Comparison of ENCODE assay signal across 8 cellular contexts in genomic region chr6:34791842-34792604, GRCh38. TPM values are rescaled to one million over a fixed set of nuclear protein-coding genes. Genes with fewer than 3 reads are reported as not detected.
DNase-seq lines count a peak whose midpoint lies in the region; ATAC-seq, FAIRE-seq and TF ChIP-seq lines count a peak whose summit lies in the region.

A gene with protein sequence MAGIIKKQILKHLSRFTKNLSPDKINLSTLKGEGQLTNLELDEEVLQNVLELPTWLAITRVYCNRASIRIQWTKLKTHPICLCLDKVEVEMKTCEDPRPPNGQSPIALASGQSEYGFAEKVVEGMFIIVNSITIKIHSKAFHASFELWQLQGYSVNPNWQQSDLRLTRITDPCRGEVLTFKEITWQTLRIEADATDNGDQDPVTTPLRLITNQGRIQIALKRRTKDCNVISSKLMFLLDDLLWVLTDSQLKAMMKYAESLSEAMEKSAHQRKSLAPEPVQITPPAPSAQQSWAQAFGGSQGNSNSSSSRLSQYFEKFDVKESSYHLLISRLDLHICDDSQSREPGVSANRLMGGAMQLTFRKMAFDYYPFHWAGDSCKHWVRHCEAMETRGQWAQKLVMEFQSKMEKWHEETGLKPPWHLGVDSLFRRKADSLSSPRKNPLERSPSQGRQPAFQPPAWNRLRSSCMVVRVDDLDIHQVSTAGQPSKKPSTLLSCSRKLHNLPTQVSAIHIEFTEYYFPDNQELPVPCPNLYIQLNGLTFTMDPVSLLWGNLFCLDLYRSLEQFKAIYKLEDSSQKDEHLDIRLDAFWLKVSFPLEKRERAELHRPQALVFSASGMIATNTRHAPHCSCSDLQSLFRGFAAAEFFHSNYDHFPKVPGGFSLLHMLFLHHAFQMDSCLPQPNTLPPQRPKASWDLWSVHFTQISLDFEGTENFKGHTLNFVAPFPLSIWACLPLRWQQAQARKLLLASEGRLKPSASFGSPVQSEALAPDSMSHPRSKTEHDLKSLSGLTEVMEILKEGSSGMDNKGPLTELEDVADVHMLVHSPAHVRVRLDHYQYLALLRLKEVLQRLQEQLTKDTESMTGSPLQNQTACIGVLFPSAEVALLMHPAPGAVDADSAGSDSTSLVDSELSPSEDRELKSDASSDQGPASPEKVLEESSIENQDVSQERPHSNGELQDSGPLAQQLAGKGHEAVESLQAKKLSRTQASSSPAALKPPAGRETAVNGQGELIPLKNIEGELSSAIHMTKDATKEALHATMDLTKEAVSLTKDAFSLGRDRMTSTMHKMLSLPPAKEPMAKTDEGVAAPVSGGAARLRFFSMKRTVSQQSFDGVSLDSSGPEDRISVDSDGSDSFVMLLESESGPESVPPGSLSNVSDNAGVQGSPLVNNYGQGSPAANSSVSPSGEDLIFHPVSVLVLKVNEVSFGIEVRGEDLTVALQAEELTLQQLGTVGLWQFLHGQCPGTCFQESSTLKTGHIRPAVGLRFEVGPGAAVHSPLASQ (N-terminal part only) (plus strand): TSS chr6:34792083. CDS start chr6:34792251, 168 bp downstream.

- H3K4me1 Mint-ChIP-seq in WTC11 = peaks cover 21% of the 10 kb centered on the region

- no peaks in the 10 kb centered on the region for H3K36me3 ChIP-seq in keratinocyte (ENCODE audit: control insufficient read depth in 2 of 2, extremely low read depth in 1 of 2, insufficient read depth in 2 of 2, low read length in 2 of 2)

- H3K36me3 Mint-ChIP-seq in WTC11 = no peaks in the 10 kb centered on the region

- dilution Hi-C loops in keratinocyte (cut with MboI; ENCODE audit: extremely low pct_ligation_motif_present, low sequenced_read_pairs) = no loop called here

- H4K20me1 ChIP-seq in keratinocyte (ENCODE audit: control insufficient read depth, extremely low read depth, insufficient read depth, low read length) = no peaks in the 10 kb centered on the region

- peak within 1 kb of the TSS; percentile 61 to 84 (median 78) for H3K4me3 ChIP-seq in keratinocyte (ENCODE audit: control insufficient read depth in 2 of 3, extremely low read depth in 1 of 3, insufficient read depth in 2 of 3, low read depth in 1 of 3, low read length in 3 of 3)

- no peaks in the 10 kb centered on the region for H3K27me3 Mint-ChIP-seq in WTC11 (ENCODE audit: low read depth)

- H3K9me3 Mint-ChIP-seq in WTC11 = peaks cover 9% of the 10 kb centered on the region

- peak within 1 kb of the TSS; percentile 80 for H3K4me2 ChIP-seq in keratinocyte (ENCODE audit: control insufficient read depth, extremely low read depth, insufficient read depth, low read depth, low read length)

- H3K79me2 ChIP-seq in keratinocyte (ENCODE audit: control insufficient read depth, insufficient read depth, low read length) = no peaks in the 10 kb centered on the region

- peak within 1 kb of the TSS; percentile 97 for H2AFZ ChIP-seq in keratinocyte (ENCODE audit: control insufficient read depth, low read length)

- TF ChIP-seq CTCF in WTC11 (IDR thresholded peaks at IDR 0.05) (no peak), keratinocyte (optimal IDR thresholded peaks at IDR 0.05 in 1 of 3, IDR thresholded peaks at IDR 0.05 in 1 of 3, conservative IDR thresholded peaks at IDR 0.05 in 1 of 3; ENCODE audit: extremely low read depth in 1 of 3, insufficient read depth in 2 of 3, low read length in 3 of 3) (peak in 1 of 3 experiments; percentile 42)

- H3K27ac Mint-ChIP-seq in WTC11 = peak within 1 kb of the TSS; percentile 97

- CTCF ChIA-PET in WTC11 (lab: Charles Lee) = interaction anchor here (0.6 to 1.2 kb wide), 3 partner anchors 134 to 336 kb away, joined by 3 to 5 read pairs (median 3); no protein-coding TSS in a partner anchor

- H3K4me3 Mint-ChIP-seq in WTC11 = peak within 1 kb of the TSS; percentile 93

- H3K27ac ChIP-seq in caudate nucleus (ENCODE audit: low read depth, low read length) (peak within 1 kb of the TSS; percentile 76), keratinocyte (ENCODE audit: control insufficient read depth, insufficient read depth, low read length) (peak within 1 kb of the TSS; percentile 53)

- DNase-seq in SIG-M5 treated with dmso at 0.1 percent for 504 hours (lab: John Stamatoyannopoulos, UW; ENCODE audit: unreplicated experiment) = peak; percentile 73
- no peak for DNase-seq in SIG-M5 (lab: John Stamatoyannopoulos, UW)
- peak; percentile 82 for DNase-seq in NCI-H2171 (lab: John Stamatoyannopoulos, UW)
- DNase-seq in WTC11 (ENCODE audit: low spot score) = peak; percentile 70
- DNase-seq in caudate nucleus (lab: John Stamatoyannopoulos, UW) = peak in 54 of 61 donors; percentile 12 to 81 (median 60)
- DNase-seq in keratinocyte (ENCODE audit: low read depth, low spot score) = no peak
- peak; percentile 54 to 71 for DNase-seq in stimulated activated CD4-positive, alpha-beta T cell treated with anti-CD3 and anti-CD28 coated beads, Interleukin-15, amount 100 ng/mL, for 1 hour (ENCODE audit: low read depth in 1 of 2, low spot score in 1 of 2)

- no peak for FAIRE-seq in keratinocyte (lab: Jason Lieb, UNC)

- peaks cover 16% of the 10 kb centered on the region for H3K4me1 ChIP-seq in keratinocyte (ENCODE audit: control insufficient read depth, extremely low read depth, insufficient read depth, low read length)

- no peaks in the 10 kb centered on the region for H3K9me3 ChIP-seq in keratinocyte (ENCODE audit: control insufficient read depth, low read depth, low read length)

- no peaks in the 10 kb centered on the region for H3K9me1 ChIP-seq in keratinocyte (ENCODE audit: control insufficient read depth, extremely low read depth, insufficient read depth, low read length)

- peak within 1 kb of the TSS; percentile 84 for H3K9ac ChIP-seq in keratinocyte (ENCODE audit: control insufficient read depth, extremely low read depth, insufficient read depth, low read length)

- no peaks in the 10 kb centered on the region for H3K27me3 ChIP-seq in keratinocyte (ENCODE audit: control insufficient read depth, extremely low read depth, insufficient read depth, low read length)

- ATAC-seq in HG03045 (IDR thresholded peaks at IDR 0.05; ENCODE audit: unreplicated experiment) (peak; percentile 83), WTC11 (peak; percentile 85)

- POLR2A ChIA-PET in WTC11 (lab: Charles Lee) = interaction anchor here (0.5 to 3.0 kb wide), 5 partner anchors 12 to 96 kb away, joined by 3 to 24 read pairs (median 4); partner anchors contain the start of genes ANKS1A, SNRPC and TAF11

TF ChIP-seq in WTC11, 78 proteins besides CTCF, POLR2A, EP300 and RAD21 (continues in another document):
- TF ChIP-seq, protein P1, sequence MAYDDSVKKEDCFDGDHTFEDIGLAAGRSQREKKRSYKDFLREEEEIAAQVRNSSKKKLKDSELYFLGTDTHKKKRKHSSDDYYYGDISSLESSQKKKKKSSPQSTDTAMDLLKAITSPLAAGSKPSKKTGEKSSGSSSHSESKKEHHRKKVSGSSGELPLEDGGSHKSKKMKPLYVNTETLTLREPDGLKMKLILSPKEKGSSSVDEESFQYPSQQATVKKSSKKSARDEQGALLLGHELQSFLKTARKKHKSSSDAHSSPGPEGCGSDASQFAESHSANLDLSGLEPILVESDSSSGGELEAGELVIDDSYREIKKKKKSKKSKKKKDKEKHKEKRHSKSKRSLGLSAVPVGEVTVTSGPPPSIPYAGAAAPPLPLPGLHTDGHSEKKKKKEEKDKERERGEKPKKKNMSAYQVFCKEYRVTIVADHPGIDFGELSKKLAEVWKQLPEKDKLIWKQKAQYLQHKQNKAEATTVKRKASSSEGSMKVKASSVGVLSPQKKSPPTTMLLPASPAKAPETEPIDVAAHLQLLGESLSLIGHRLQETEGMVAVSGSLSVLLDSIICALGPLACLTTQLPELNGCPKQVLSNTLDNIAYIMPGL (CRISPR knock-in tag; IDR thresholded peaks at IDR 0.05) = peak; percentile 35; the same call in 1 of the 2 replicates
- TF ChIP-seq ZNF219 (CRISPR knock-in tag; IDR thresholded peaks at IDR 0.05; ENCODE audit: borderline replicate concordance) = 0 out of 2 replicates have a peak, but pooled peaks have one; percentile 24
- TF ChIP-seq, protein P2, sequence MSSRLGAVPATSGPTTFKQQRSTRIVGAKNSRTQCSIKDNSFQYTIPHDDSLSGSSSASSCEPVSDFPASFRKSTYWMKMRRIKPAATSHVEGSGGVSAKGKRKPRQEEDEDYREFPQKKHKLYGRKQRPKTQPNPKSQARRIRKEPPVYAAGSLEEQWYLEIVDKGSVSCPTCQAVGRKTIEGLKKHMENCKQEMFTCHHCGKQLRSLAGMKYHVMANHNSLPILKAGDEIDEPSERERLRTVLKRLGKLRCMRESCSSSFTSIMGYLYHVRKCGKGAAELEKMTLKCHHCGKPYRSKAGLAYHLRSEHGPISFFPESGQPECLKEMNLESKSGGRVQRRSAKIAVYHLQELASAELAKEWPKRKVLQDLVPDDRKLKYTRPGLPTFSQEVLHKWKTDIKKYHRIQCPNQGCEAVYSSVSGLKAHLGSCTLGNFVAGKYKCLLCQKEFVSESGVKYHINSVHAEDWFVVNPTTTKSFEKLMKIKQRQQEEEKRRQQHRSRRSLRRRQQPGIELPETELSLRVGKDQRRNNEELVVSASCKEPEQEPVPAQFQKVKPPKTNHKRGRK (CRISPR knock-in tag; IDR thresholded peaks at IDR 0.05; ENCODE audit: borderline replicate concordance) = no peak
- no peak for TF ChIP-seq NR3C1 (CRISPR knock-in tag; conservative IDR thresholded peaks at IDR 0.05; ENCODE audit: low read depth)
- peak; percentile 59; the same call in 1 of the 2 replicates for TF ChIP-seq KAT7 (CRISPR knock-in tag; IDR thresholded peaks at IDR 0.05; ENCODE audit: borderline replicate concordance)

RNA-seq across cellular contexts. Expression of the gene that starts here (rescaled TPM):
- total RNA-seq in WTC11 (2021) = 17.2 to 18.7 TPM (median 17.8 TPM) in 3 replicates
- 4.4 to 4.9 TPM (median 4.5 TPM) in 3 replicates for polyA plus RNA-seq in keratinocyte
- polyA plus RNA-seq in keratinocyte (2011; ENCODE audit: low read depth) = 3.4 TPM
- 4.0 and 6.1 TPM in 2 replicates for polyA plus RNA-seq in keratinocyte (2011; cell fraction: cytosol; rRNA removed)
- 7.0 and 7.1 TPM in 2 replicates for polyA plus RNA-seq in keratinocyte (2011; cell fraction: nucleus; rRNA removed)
- polyA plus RNA-seq in keratinocyte (2012; ENCODE audit: low replicate concordance) = 3.7 and 4.5 TPM in 2 replicates
- 10.6 to 14.8 TPM (median 13.8 TPM) in 3 replicates for polyA minus RNA-seq in keratinocyte
- 7.5 TPM for polyA minus RNA-seq in keratinocyte (2011; cell fraction: cytosol; rRNA and poly(A)+ RNA removed)
- polyA minus RNA-seq in keratinocyte (2011; cell fraction: nucleus; rRNA and poly(A)+ RNA removed) = 8.4 and 16.1 TPM in 2 replicates

Comparison
In these comparisons a context has a peak if more than half of its experiments do, and no peak if none do; other contexts are left out.
1. DNase-seq: peak in SIG-M5 treated with dmso at 0.1 percent for 504 hours (single experiment), NCI-H2171 (single experiment), WTC11 (single experiment), caudate nucleus (54 of 61) and stimulated activated CD4-positive, alpha-beta T cell treated with anti-CD3 and anti-CD28 coated beads, Interleukin-15, amount 100 ng/mL, for 1 hour (2 of 2); none in SIG-M5 (single experiment) and keratinocyte (single experiment).